In the genomic region with DNA sequence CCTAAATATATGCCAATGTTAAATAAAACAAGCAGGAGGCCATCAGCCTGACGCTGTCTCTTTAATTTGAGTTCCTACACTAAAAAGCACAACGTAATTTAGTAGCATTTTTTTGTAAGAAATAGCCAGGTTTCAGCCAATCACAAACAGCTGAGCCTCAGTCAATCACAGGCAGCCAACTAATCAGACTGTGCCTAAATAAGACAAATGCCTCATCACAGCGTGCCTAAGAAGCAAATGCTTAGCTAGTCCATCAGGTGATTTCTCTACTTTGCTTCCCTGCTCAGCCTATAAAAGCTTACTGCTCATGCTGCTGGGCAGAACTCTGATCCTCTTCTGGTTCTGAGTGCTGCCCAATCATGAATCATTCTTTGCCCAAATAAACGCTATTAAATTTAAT, we compare ENCODE assay signal across 24 cellular contexts. TPM values are rescaled to one million over a fixed set of nuclear protein-coding genes. Genes with fewer than 3 reads are reported as not detected.
"Had no signal": no experiment of that assay in that cellular context is flagged by ENCODE, and none has a peak within 500 bp of the region (broad histone marks: within the 10 kb centered on the region; RNA-seq: fewer than 3 reads in every experiment).

No MANE protein-coding gene starts in this region.

- H3K4me1 ChIP-seq: heart right ventricle, lower lobe of right lung, spleen, vagina had no signal

- H3K36me3 ChIP-seq: heart right ventricle, lower lobe of right lung, spleen, thoracic aorta, vagina had no signal

- H3K27ac ChIP-seq: heart right ventricle, lower lobe of right lung, spleen, thoracic aorta, vagina had no signal

- H3K36me3 Mint-ChIP-seq: activated naive CD8-positive, alpha-beta T cell treated with anti-CD3 and anti-CD28 coated beads for 36 hours; naive thymus-derived CD8-positive, alpha-beta T cell; type B pancreatic cell had no signal

- H3K4me3 Mint-ChIP-seq: activated B cell treated with CpG ODN at 0.5 μM for 24 hours; activated naive CD8-positive, alpha-beta T cell treated with anti-CD3 and anti-CD28 coated beads for 36 hours; naive thymus-derived CD8-positive, alpha-beta T cell; type B pancreatic cell had no signal

- ATAC-seq: heart right ventricle; left lobe of liver; lower lobe of right lung; naive thymus-derived CD8-positive, alpha-beta T cell had no signal

- H3K27ac Mint-ChIP-seq: activated B cell treated with CpG ODN at 0.5 μM for 24 hours; activated naive CD8-positive, alpha-beta T cell treated with anti-CD3 and anti-CD28 coated beads for 36 hours; naive thymus-derived CD8-positive, alpha-beta T cell; progenitor cell of endocrine pancreas; type B pancreatic cell had no signal

- DNase-seq: activated B cell treated with CpG ODN at 0.5 μM for 24 hours; activated CD4-positive, alpha-beta T cell treated with anti-CD3 and anti-CD28 coated beads for 4 hours; activated CD4-positive, alpha-beta T cell treated with anti-CD3 and anti-CD28 coated beads, Interleukin-2, amount 50 U/mL, for 48 hours; activated naive CD4-positive, alpha-beta T cell treated with Interleukin-2 at 50 U/mL for 16 hours; activated naive CD8-positive, alpha-beta T cell treated with anti-CD3 and anti-CD28 coated beads for 36 hours; activated T-cell treated with anti-CD3 and anti-CD28 coated beads, Interleukin-2, amount 50 U/mL, for 48 hours; central memory CD4-positive, alpha-beta T cell; dermis blood vessel endothelial cell; effector CD8-positive, alpha-beta T cell; erythroblast; heart right ventricle; lower lobe of right lung; naive thymus-derived CD8-positive, alpha-beta T cell; retina; spleen; stimulated activated CD4-positive, alpha-beta T cell treated with anti-CD3 and anti-CD28 coated beads, Interleukin-4, amount 100 ng/mL, for 1 hour; stimulated activated naive CD4-positive, alpha-beta T cell had no signal

- H3K27me3 Mint-ChIP-seq: activated B cell treated with CpG ODN at 0.5 μM for 24 hours; activated naive CD8-positive, alpha-beta T cell treated with anti-CD3 and anti-CD28 coated beads for 36 hours; progenitor cell of endocrine pancreas; type B pancreatic cell had no signal

- H3K27me3 ChIP-seq: heart right ventricle, spleen, vagina had no signal

- H3K9me3 ChIP-seq: heart right ventricle, lower lobe of right lung, spleen, thoracic aorta, vagina had no signal

- H3K4me1 Mint-ChIP-seq: activated B cell treated with CpG ODN at 0.5 μM for 24 hours; activated naive CD8-positive, alpha-beta T cell treated with anti-CD3 and anti-CD28 coated beads for 36 hours; naive thymus-derived CD8-positive, alpha-beta T cell had no signal

- H3K9me3 Mint-ChIP-seq: activated B cell treated with CpG ODN at 0.5 μM for 24 hours; activated naive CD8-positive, alpha-beta T cell treated with anti-CD3 and anti-CD28 coated beads for 36 hours; type B pancreatic cell had no signal

- H3K4me3 ChIP-seq: heart right ventricle, lower lobe of right lung, spleen, thoracic aorta, vagina had no signal

RNA-seq across cellular contexts. Expression of a gene that starts 38.3 kb away (rescaled TPM):
- total RNA-seq: activated B cell treated with CpG ODN at 0.5 μM for 24 hours; kidney epithelial cell; naive thymus-derived CD8-positive, alpha-beta T cell; osteocyte; progenitor cell of endocrine pancreas had no signal
